11 cellular contexts compared by ENCODE assay signal in genomic region chr1:116990612-116991151, GRCh38. TPM values are rescaled to one million over a fixed set of nuclear protein-coding genes. Genes with fewer than 3 reads are reported as not detected.
A peak's percentile ranks its signal among the peaks of the same experiment; 100 is the strongest.
DNase-seq lines count a peak whose midpoint lies in the region; ATAC-seq and TF ChIP-seq lines count a peak whose summit lies in the region.
"Had no signal": no experiment of that assay in that cellular context is flagged by ENCODE, and none has a peak within 500 bp of the region (broad histone marks: within the 10 kb centered on the region; RNA-seq: fewer than 3 reads in every experiment).

No MANE protein-coding gene starts in this region.

- H3K4me3 ChIP-seq in AG04449 (ENCODE audit: low read depth, low read length) (no peak overlapping the region), colonic mucosa (no peak overlapping the region)

- no peaks in the 10 kb centered on the region for H3K36me3 ChIP-seq in colonic mucosa

- peaks cover 1% of the 10 kb centered on the region for H3K27me3 Mint-ChIP-seq in endothelial cell (ENCODE audit: unreplicated experiment)

- no peaks in the 10 kb centered on the region for H3K9me3 ChIP-seq in colonic mucosa
- H3K9me3 ChIP-seq: SK-N-SH had no signal

- H3K4me3 Mint-ChIP-seq in endothelial cell (ENCODE audit: unreplicated experiment): no peak overlapping the region
- H3K4me3 Mint-ChIP-seq: B cell, naive B cell had no signal

- peaks cover 13% of the 10 kb centered on the region for H3K4me1 Mint-ChIP-seq in endothelial cell (ENCODE audit: unreplicated experiment)
- H3K4me1 Mint-ChIP-seq: B cell had no signal

- no peaks in the 10 kb centered on the region for H3K27me3 ChIP-seq in colonic mucosa

- no peak for ATAC-seq in HG02610 (IDR thresholded peaks at IDR 0.05; ENCODE audit: unreplicated experiment)

- TF ChIP-seq CTCF in AG04449 (IDR thresholded peaks at IDR 0.05; ENCODE audit: insufficient read depth, low read length, missing control alignments): no peak
- TF ChIP-seq CTCF in colonic mucosa (IDR thresholded peaks at IDR 0.05): no peak
- no peak for TF ChIP-seq CTCF in endothelial cell (IDR thresholded peaks at IDR 0.05; ENCODE audit: unreplicated experiment)

- peaks cover 4% of the 10 kb centered on the region for H3K36me3 Mint-ChIP-seq in endothelial cell (ENCODE audit: low read depth, unreplicated experiment)
- H3K36me3 Mint-ChIP-seq: naive B cell had no signal

- no peak overlapping the region for H3K27ac Mint-ChIP-seq in endothelial cell (ENCODE audit: unreplicated experiment)
- H3K27ac Mint-ChIP-seq: B cell, naive B cell had no signal

- no peak overlapping the region for H3K9ac ChIP-seq in colonic mucosa (ENCODE audit: low read depth in 2 of 2, low read length in 2 of 2)
- H3K9ac ChIP-seq: SK-N-SH had no signal

- DNase-seq in AG04449 (ENCODE audit: low read depth, low spot score) (peak; percentile 7), NCI-H446 (lab: John Stamatoyannopoulos, UW) (peak; percentile 93 to 98), colonic mucosa (peak; percentile 47), medulla oblongata (ENCODE audit: extremely low spot score) (peak; percentile 53), COLO829 (ENCODE audit: low spot score) (no peak), endothelial cell (ENCODE audit: low spot score) (no peak), HCEC 1CT (no peak)
- DNase-seq: naive B cell, SK-N-SH had no signal

- H3K4me1 ChIP-seq in colonic mucosa: no peaks in the 10 kb centered on the region

- intact Hi-C loops in colonic mucosa (cut with DNase I): no loop called here

- no peak overlapping the region for H3K27ac ChIP-seq in colonic mucosa

- CTCF ChIA-PET in AG04449 (lab: Yijun Ruan, JAX): no interaction called here

- peaks cover 5% of the 10 kb centered on the region for H3K9me3 Mint-ChIP-seq in endothelial cell (ENCODE audit: unreplicated experiment)

- POLR2A ChIA-PET in AG04449 (lab: Yijun Ruan, JAX): interaction anchor here (0.7 kb wide), 1 partner anchor 43 kb away, joined by 4 read pairs; no protein-coding TSS in a partner anchor

RNA-seq across cellular contexts. Expression of gene CD101, which starts 10.9 kb away (rescaled TPM):
- total RNA-seq in colonic mucosa (1 to 10 TPM; 1.8 to 1.9 TPM), endothelial cell (ENCODE audit: unreplicated experiment) (0.10 TPM)
- total RNA-seq: B cell had no signal

Comparison
In these comparisons a context has a peak if more than half of its experiments do, and no peak if none do; other contexts are left out.
1. DNase-seq: peak in AG04449 (single experiment), NCI-H446 (2 of 2), colonic mucosa (single experiment) and medulla oblongata (single experiment); none in COLO829 (single experiment), endothelial cell (single experiment) and HCEC 1CT (single experiment).